20 cellular contexts compared by ENCODE assay signal in the genomic region with DNA sequence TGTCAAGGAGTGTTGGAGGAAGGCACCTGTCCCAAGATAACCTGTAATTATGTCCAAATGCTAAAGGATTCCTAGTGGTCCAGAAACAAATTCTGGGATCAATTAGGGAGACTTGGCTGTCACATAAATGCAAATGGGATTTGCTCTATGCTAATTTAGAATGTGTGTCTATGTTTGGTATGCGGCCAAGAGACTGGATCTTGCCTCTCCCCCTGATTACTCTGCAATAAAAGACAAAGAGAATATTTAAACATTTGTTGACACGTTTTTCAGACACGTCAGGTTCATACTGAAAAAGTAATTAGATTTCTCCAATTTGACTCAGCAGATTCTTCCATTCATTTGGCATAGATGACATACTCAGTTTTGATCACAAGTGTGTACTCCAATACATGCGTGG. TPM values are rescaled to one million over a fixed set of nuclear protein-coding genes. Genes with fewer than 3 reads are reported as not detected.
DNase-seq lines count a peak whose midpoint lies in the region; ATAC-seq and TF ChIP-seq lines count a peak whose summit lies in the region.
"Had no signal": no experiment of that assay in that cellular context is flagged by ENCODE, and none has a peak within 500 bp of the region (broad histone marks: within the 10 kb centered on the region; RNA-seq: fewer than 3 reads in every experiment).

No MANE protein-coding gene starts in this region.

- no peaks in the 10 kb centered on the region for H3K9me3 Mint-ChIP-seq in activated CD4-positive, alpha-beta T cell treated with anti-CD3 and anti-CD28 coated beads, Interleukin-2, amount 10 ng/mL, durations not matched to agents 24 days and 14 days
- no peaks in the 10 kb centered on the region for H3K9me3 Mint-ChIP-seq in mesothelial cell of epicardium
- H3K9me3 Mint-ChIP-seq in immature natural killer cell: no peaks in the 10 kb centered on the region
- H3K9me3 Mint-ChIP-seq: CD8-positive, alpha-beta memory T cell had no signal

- TF ChIP-seq POLR2A in suprapubic skin (IDR thresholded peaks at IDR 0.05): no peak

- peak; percentile 13 for DNase-seq in activated CD4-positive, alpha-beta T cell treated with anti-CD3 and anti-CD28 coated beads, Interleukin-2, amount 10 ng/mL, durations not matched to agents 24 days and 14 days
- no peak for DNase-seq in activated CD4-positive, alpha-beta T cell treated with anti-CD3 and anti-CD28 coated beads for 48 hours
- DNase-seq in SK-N-MC (ENCODE audit: low read depth, low spot score) (no peak), mesothelial cell of epicardium (ENCODE audit: low spot score in 2 of 2, unreplicated experiment in 2 of 2) (no peak), immature natural killer cell (no peak), suprapubic skin (ENCODE audit: low spot score in 2 of 2) (no peak), NCI-H226 (no peak)
- DNase-seq: CD8-positive, alpha-beta memory T cell; DMS79 treated with DMSO at 0.1 percent for 48 hours; MM.1S; NCI-H1092 treated with DMSO at 0.1 percent for 48 hours; NCI-H146; NCI-H2029 treated with DMSO at 0.1 percent for 48 hours; NCI-H2171; NCI-H748 treated with DMSO at 0.1 percent for 48 hours; SJCRH30 had no signal

- H3K27me3 Mint-ChIP-seq in activated CD4-positive, alpha-beta T cell treated with anti-CD3 and anti-CD28 coated beads, Interleukin-2, amount 10 ng/mL, durations not matched to agents 24 days and 14 days: peaks cover 42% of the 10 kb centered on the region
- H3K27me3 Mint-ChIP-seq in mesothelial cell of epicardium (ENCODE audit: low read depth) (no peaks in the 10 kb centered on the region), immature natural killer cell (ENCODE audit: low read depth in 3 of 3) (peaks cover 0 to 23% (median 16%) of the 10 kb centered on the region in 3 donors)

- H3K9ac ChIP-seq in SK-N-MC (ENCODE audit: insufficient read length): peak overlapping the region; percentile 30
- H3K9ac ChIP-seq: BLaER1 treated with 17β-estradiol and CSF1 and Interleukin-3, amounts not matched to agents 10 nM and 100 nM had no signal

- H3K4me3 Mint-ChIP-seq in activated CD4-positive, alpha-beta T cell treated with anti-CD3 and anti-CD28 coated beads, Interleukin-2, amount 10 ng/mL, durations not matched to agents 24 days and 14 days: no peak overlapping the region
- no peak overlapping the region for H3K4me3 Mint-ChIP-seq in mesothelial cell of epicardium
- no peak overlapping the region for H3K4me3 Mint-ChIP-seq in immature natural killer cell
- H3K4me3 Mint-ChIP-seq: CD8-positive, alpha-beta memory T cell had no signal

- H3K4me1 ChIP-seq in suprapubic skin: peaks cover 71% of the 10 kb centered on the region
- H3K4me1 ChIP-seq: BLaER1 treated with 17β-estradiol and CSF1 and Interleukin-3, amounts not matched to agents 10 nM and 100 nM had no signal

- TF ChIP-seq CTCF in mesothelial cell of epicardium (IDR thresholded peaks at IDR 0.05; ENCODE audit: unreplicated experiment) (no peak), suprapubic skin (IDR thresholded peaks at IDR 0.05) (no peak)

- H3K36me3 ChIP-seq in SK-N-MC (ENCODE audit: insufficient read depth, low read length) (no peaks in the 10 kb centered on the region), suprapubic skin (no peaks in the 10 kb centered on the region)
- H3K36me3 ChIP-seq: BLaER1 treated with 17β-estradiol and CSF1 and Interleukin-3, amounts not matched to agents 10 nM and 100 nM; HAP-1 had no signal

- H3K27ac ChIP-seq in SK-N-MC: peak overlapping the region; percentile 70
- H3K27ac ChIP-seq in suprapubic skin: no peak overlapping the region
- H3K27ac ChIP-seq: BLaER1 treated with 17β-estradiol and CSF1 and Interleukin-3, amounts not matched to agents 10 nM and 100 nM; SJCRH30 had no signal

- intact Hi-C loops in activated CD4-positive, alpha-beta T cell treated with anti-CD3 and anti-CD28 coated beads, Interleukin-2, amount 10 ng/mL, durations not matched to agents 24 days and 14 days (cut with micrococcal nuclease): no loop called here

- WGBS in suprapubic skin: 31% methylated on average over 4 of the region's 4 CpGs

- no peak for ATAC-seq in HG02981 (IDR thresholded peaks at IDR 0.05; ENCODE audit: unreplicated experiment)

- no peak for TF ChIP-seq EP300 in suprapubic skin (IDR thresholded peaks at IDR 0.05)

- H3K4me1 Mint-ChIP-seq in activated CD4-positive, alpha-beta T cell treated with anti-CD3 and anti-CD28 coated beads, Interleukin-2, amount 10 ng/mL, durations not matched to agents 24 days and 14 days: no peaks in the 10 kb centered on the region
- H3K4me1 Mint-ChIP-seq in mesothelial cell of epicardium (peaks cover 43% of the 10 kb centered on the region), immature natural killer cell (no peaks in the 10 kb centered on the region)
- H3K4me1 Mint-ChIP-seq: CD8-positive, alpha-beta memory T cell had no signal

- H3K36me3 Mint-ChIP-seq in activated CD4-positive, alpha-beta T cell treated with anti-CD3 and anti-CD28 coated beads, Interleukin-2, amount 10 ng/mL, durations not matched to agents 24 days and 14 days (ENCODE audit: low read depth): no peaks in the 10 kb centered on the region
- H3K36me3 Mint-ChIP-seq in mesothelial cell of epicardium: no peaks in the 10 kb centered on the region
- H3K36me3 Mint-ChIP-seq in immature natural killer cell: no peaks in the 10 kb centered on the region
- H3K36me3 Mint-ChIP-seq: CD8-positive, alpha-beta memory T cell had no signal

- no peaks in the 10 kb centered on the region for H3K27me3 ChIP-seq in suprapubic skin
- H3K27me3 ChIP-seq: SJCRH30 had no signal

- H3K9me3 ChIP-seq in SK-N-MC (ENCODE audit: low read depth, low read length) (no peaks in the 10 kb centered on the region), suprapubic skin (no peaks in the 10 kb centered on the region)
- H3K9me3 ChIP-seq: BLaER1 treated with 17β-estradiol and CSF1 and Interleukin-3, amounts not matched to agents 10 nM and 100 nM; HAP-1; SJCRH30 had no signal

- H3K4me3 ChIP-seq in SK-N-MC (peak overlapping the region; percentile 68), suprapubic skin (no peak overlapping the region)
- H3K4me3 ChIP-seq: BLaER1 treated with 17β-estradiol and CSF1 and Interleukin-3, amounts not matched to agents 10 nM and 100 nM; HAP-1; SJCRH30 had no signal

- H3K27ac Mint-ChIP-seq in activated CD4-positive, alpha-beta T cell treated with anti-CD3 and anti-CD28 coated beads, Interleukin-2, amount 10 ng/mL, durations not matched to agents 24 days and 14 days: no peak overlapping the region
- H3K27ac Mint-ChIP-seq in mesothelial cell of epicardium (peak overlapping the region; percentile 40), immature natural killer cell (no peak overlapping the region)
- H3K27ac Mint-ChIP-seq: CD8-positive, alpha-beta memory T cell had no signal

RNA-seq across cellular contexts. Expression of gene ANTXR1, which starts 7.5 kb away (rescaled TPM):
- total RNA-seq in activated CD4-positive, alpha-beta T cell treated with anti-CD3 and anti-CD28 coated beads, Interleukin-2, amount 10 ng/mL, durations not matched to agents 24 days and 14 days: 0.09 TPM in 1 of 2 replicates, not detected in the other
- total RNA-seq in mesothelial cell of epicardium (137 to 144 TPM (median 144 TPM) in 3 replicates), suprapubic skin (100 to 1,000 TPM in 1 of 4 donors, 10 to 100 TPM in 3; 35.5 to 111 (median 66.6) TPM)
- not detected for polyA plus RNA-seq in immature natural killer cell
- polyA plus RNA-seq: CD8-positive, alpha-beta memory T cell had no signal

RNA-seq across cellular contexts. Expression of gene GKN1, which starts 46.1 kb away (rescaled TPM):
- total RNA-seq in activated CD4-positive, alpha-beta T cell treated with anti-CD3 and anti-CD28 coated beads, Interleukin-2, amount 10 ng/mL, durations not matched to agents 24 days and 14 days: not detected in 2 replicates
- total RNA-seq in mesothelial cell of epicardium (not detected in 3 replicates), suprapubic skin (not detected)
- not detected for polyA plus RNA-seq in immature natural killer cell
- total RNA-seq: CD8-positive, alpha-beta memory T cell; LHCN-M2; SJCRH30 had no signal
- polyA plus RNA-seq: CD8-positive, alpha-beta memory T cell had no signal

Comparison
In these comparisons a context has a peak if more than half of its experiments do, and no peak if none do; other contexts are left out.
1. RNA of gene ANTXR1, which starts 7.5 kb away (total RNA-seq): 137 to 144 TPM in mesothelial cell of epicardium and 35.5 to 111 TPM in suprapubic skin; 0.09 TPM in activated CD4-positive, alpha-beta T cell treated with anti-CD3 and anti-CD28 coated beads, Interleukin-2, amount 10 ng/mL, durations not matched to agents 24 days and 14 days; every median in the first group is over 10 times any median in the second.